ENCODE assay signal across 8 cellular contexts in the genomic region with DNA sequence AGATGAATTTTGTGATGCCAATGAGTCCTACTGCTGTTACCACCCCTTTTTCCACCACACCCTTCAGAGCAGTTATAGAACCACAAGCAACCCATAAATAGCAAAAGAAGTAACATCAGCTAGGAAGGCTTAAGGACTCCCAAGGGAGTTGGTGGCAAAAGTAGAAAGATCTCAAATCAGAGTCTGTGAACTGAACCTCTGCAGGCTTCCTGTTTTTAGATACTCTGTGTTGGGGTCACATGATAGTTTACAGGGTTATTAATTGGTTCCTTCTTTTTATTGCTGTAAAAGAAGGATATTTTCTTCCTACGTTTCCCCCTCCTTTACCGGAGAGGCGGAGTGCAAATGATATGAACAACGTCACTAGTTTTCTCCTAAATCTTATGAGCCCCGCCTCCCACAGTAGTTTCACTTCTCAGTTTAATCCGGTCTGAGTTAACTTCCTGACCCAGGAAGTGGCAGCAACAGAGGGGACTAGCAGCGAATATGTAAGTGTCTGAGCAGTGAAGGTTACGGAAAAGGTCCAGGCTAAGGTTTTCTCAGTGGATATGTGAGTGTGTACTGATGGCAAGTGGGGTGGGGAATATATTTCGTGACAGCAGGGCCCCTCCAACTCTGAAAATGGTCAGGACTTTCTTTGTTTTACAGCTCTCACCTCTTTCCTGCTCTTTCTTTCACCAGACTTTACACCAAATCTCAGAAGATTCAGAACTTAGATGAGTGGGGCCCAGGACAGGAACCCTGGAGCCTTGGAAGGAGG. TPM values are rescaled to one million over a fixed set of nuclear protein-coding genes. Genes with fewer than 3 reads are reported as not detected.
A peak's percentile ranks its signal among the peaks of the same experiment; 100 is the strongest.
DNase-seq lines count a peak whose midpoint lies in the region; ATAC-seq, FAIRE-seq and TF ChIP-seq lines count a peak whose summit lies in the region.

A gene with protein sequence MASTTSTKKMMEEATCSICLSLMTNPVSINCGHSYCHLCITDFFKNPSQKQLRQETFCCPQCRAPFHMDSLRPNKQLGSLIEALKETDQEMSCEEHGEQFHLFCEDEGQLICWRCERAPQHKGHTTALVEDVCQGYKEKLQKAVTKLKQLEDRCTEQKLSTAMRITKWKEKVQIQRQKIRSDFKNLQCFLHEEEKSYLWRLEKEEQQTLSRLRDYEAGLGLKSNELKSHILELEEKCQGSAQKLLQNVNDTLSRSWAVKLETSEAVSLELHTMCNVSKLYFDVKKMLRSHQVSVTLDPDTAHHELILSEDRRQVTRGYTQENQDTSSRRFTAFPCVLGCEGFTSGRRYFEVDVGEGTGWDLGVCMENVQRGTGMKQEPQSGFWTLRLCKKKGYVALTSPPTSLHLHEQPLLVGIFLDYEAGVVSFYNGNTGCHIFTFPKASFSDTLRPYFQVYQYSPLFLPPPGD (plus strand): TSS at position 435 of the 760 bp plus-strand sequence. CDS start 3,721 bp downstream, outside the sequence.

- H3K9me3 ChIP-seq in HUES48 (ENCODE audit: control insufficient read depth, insufficient read depth, low read length) (peaks cover 11% of the 10 kb centered on the region), K562 (replicated peaks; ENCODE audit: control insufficient read depth, insufficient read depth, low read depth, low read length) (peaks cover 14% of the 10 kb centered on the region)

- H3K36me3 Mint-ChIP-seq in T-helper 2 cell treated with Interferon-gamma antibody and Interleukin-4, amounts not matched to agents 5 μg/mL and 100 μg/mL, for 36 hours (ENCODE audit: low read depth) = peaks cover 45% of the 10 kb centered on the region

- peak; percentile 86 for FAIRE-seq in K562 (lab: Jason Lieb, UNC)

- peak within 1 kb of the TSS; percentile 83 for H3K4me2 ChIP-seq in K562 (ENCODE audit: insufficient read depth, low read length)

- TF ChIP-seq EP300 in K562 (IDR thresholded peaks at IDR 0.05; ENCODE audit: low read length) = no peak; the same call in 1 of the 2 replicates

- H3K27me3 ChIP-seq in HUES48 (ENCODE audit: control insufficient read depth, insufficient read depth, low read length) (no peaks in the 10 kb centered on the region), K562 (ENCODE audit: control insufficient read depth in 2 of 2, insufficient read depth in 2 of 2, low read length in 2 of 2) (no peaks in the 10 kb centered on the region)

- TF ChIP-seq POLR2A in K562 (conservative IDR thresholded peaks at IDR 0.05) = peak; percentile 91

- H3K4me3 ChIP-seq in HUES48 (ENCODE audit: low read depth, low read length) (peak within 1 kb of the TSS; percentile 48), K562 (peak within 1 kb of the TSS; percentile 51)

- intact Hi-C loops in K562 (cut with micrococcal nuclease) = no loop called here

- 1% methylated on average over 9 of the region's 9 CpGs for WGBS in K562 (ENCODE audit: insufficient coverage, low coverage, missing lambda C conversion rate)

- H3K4me3 Mint-ChIP-seq in T-helper 2 cell treated with Interferon-gamma antibody and Interleukin-4, amounts not matched to agents 5 μg/mL and 100 μg/mL, for 36 hours = peak within 1 kb of the TSS; percentile 90

- in situ Hi-C loops in K562 (cut with MboI) = no loop called here

- CTCF ChIA-PET in K562 (lab: Yijun Ruan, JAX; ENCODE audit: low intra/inter-chr PET ratio) = interaction anchor here (0.6 kb wide), 1 partner anchor 149 kb away, joined by 3 read pairs; no protein-coding TSS in a partner anchor

- H3K27me3 Mint-ChIP-seq in T-helper 2 cell treated with Interferon-gamma antibody and Interleukin-4, amounts not matched to agents 5 μg/mL and 100 μg/mL, for 36 hours (ENCODE audit: low read depth) = no peaks in the 10 kb centered on the region

- peaks cover 11% of the 10 kb centered on the region for H3K79me2 ChIP-seq in K562 (ENCODE audit: control insufficient read depth, insufficient read depth, low read length)

- peak within 1 kb of the TSS; percentile 48 for H3K27ac ChIP-seq in HUES48 (ENCODE audit: low read depth, low read length)
- peak within 1 kb of the TSS; percentile 86 for H3K27ac ChIP-seq in K562 (ENCODE audit: extremely low read depth, low read depth, low read length)

- H3K9ac ChIP-seq in HUES48 (ENCODE audit: low read depth, low read length) (no peak within 1 kb of the TSS; the same call in 1 of the 2 replicates), K562 (ENCODE audit: insufficient read depth in 1 of 2, low read depth in 2 of 2, low read length in 2 of 2) (peak within 1 kb of the TSS; percentile 78 to 91)

- peak; percentile 51 for DNase-seq in DMS79 treated with DMSO at 0.1 percent for 48 hours (lab: John Stamatoyannopoulos, UW)
- DNase-seq in T-helper 2 cell treated with Interferon-gamma antibody and Interleukin-4, amounts not matched to agents 5 μg/mL and 100 μg/mL, for 36 hours (ENCODE audit: low spot score) = peak; percentile 79
- peak; percentile 68 to 88 (median 77) for DNase-seq in K562 (ENCODE audit: extremely low read depth in 1 of 4, low spot score in 3 of 4)
- peak; percentile 30 for DNase-seq in iPS-NIHi11 (ENCODE audit: low spot score)
- DNase-seq in stimulated activated CD4-positive, alpha-beta T cell treated with anti-CD3 and anti-CD28 coated beads, Interleukin-12 subunit alpha, Interleukin-12 subunit beta, amount 100 ng/mL, for 24 hours (ENCODE audit: low read depth in 2 of 2) = peak; percentile 50 to 51
- DNase-seq in NCI-H128 (lab: John Stamatoyannopoulos, UW; ENCODE audit: unreplicated experiment) = no peak

- ATAC-seq in GM21515 (IDR thresholded peaks at IDR 0.05; ENCODE audit: unreplicated experiment) = peak; percentile 83
- ATAC-seq in K562 = peak; percentile 90

- peak within 1 kb of the TSS; percentile 94 for H3K27ac Mint-ChIP-seq in T-helper 2 cell treated with Interferon-gamma antibody and Interleukin-4, amounts not matched to agents 5 μg/mL and 100 μg/mL, for 36 hours

- H3K36me3 ChIP-seq in HUES48 (ENCODE audit: control insufficient read depth, insufficient read depth, low read length) (peaks cover 7% of the 10 kb centered on the region), K562 (ENCODE audit: control insufficient read depth, insufficient read depth, low read length) (peaks cover 15% of the 10 kb centered on the region; the same call in 2 of the 3 replicates)

- H3K4me1 ChIP-seq in HUES48 (ENCODE audit: control insufficient read depth, insufficient read depth, low read length) (peaks cover 40% of the 10 kb centered on the region), K562 (replicated peaks in 1 of 2; ENCODE audit: control insufficient read depth in 2 of 2, insufficient read depth in 2 of 2, low read length in 2 of 2) (peaks cover 6 to 19% of the 10 kb centered on the region in 2 experiments; a peak in 3 of 5 replicates)

- 0 out of 4 replicates have a peak, but pooled peaks of 1 of the 2 experiments have one; percentile 12 for TF ChIP-seq RAD21 in K562 (CRISPR knock-in tag; conservative IDR thresholded peaks at IDR 0.05 in 1 of 2, IDR thresholded peaks at IDR 0.05 in 1 of 2)

- H2AFZ ChIP-seq in K562 (ENCODE audit: low read depth, low read length) = peak within 1 kb of the TSS; percentile 89

- no peaks in the 10 kb centered on the region for H3K9me1 ChIP-seq in K562 (ENCODE audit: control insufficient read depth, insufficient read depth, low read length)

- no peaks in the 10 kb centered on the region for H4K20me1 ChIP-seq in K562 (replicated peaks; ENCODE audit: control insufficient read depth, insufficient read depth, low read length)

- BruUV-seq in K562 (replicated peaks; lab: Mats Ljungman, UMichigan) = TSS peak; percentile 75

- no peak for TF ChIP-seq CTCF in K562 (IDR thresholded peaks at IDR 0.05 in 2 of 3, conservative IDR thresholded peaks at IDR 0.05 in 1 of 3; ENCODE audit: insufficient read depth in 2 of 3, low read depth in 1 of 3, low read length in 3 of 3)

- H3K9me3 Mint-ChIP-seq in T-helper 2 cell treated with Interferon-gamma antibody and Interleukin-4, amounts not matched to agents 5 μg/mL and 100 μg/mL, for 36 hours = peaks cover 17% of the 10 kb centered on the region

- POLR2A ChIA-PET in K562 (lab: Yijun Ruan, JAX) = interaction anchor here (0.7 to 3.0 kb wide), 8 partner anchors 9 to 501 kb away, joined by 3 to 16 read pairs (median 4); a partner anchor contains a TSS

- peaks cover 60% of the 10 kb centered on the region for H3K4me1 Mint-ChIP-seq in T-helper 2 cell treated with Interferon-gamma antibody and Interleukin-4, amounts not matched to agents 5 μg/mL and 100 μg/mL, for 36 hours (ENCODE audit: low read depth)

TF ChIP-seq in K562, 482 proteins besides CTCF, POLR2A, EP300 and RAD21 (continues in another document):
- no peak for TF ChIP-seq ZNF668 (CRISPR knock-in tag; IDR thresholded peaks at IDR 0.05)
- no peak for TF ChIP-seq SIX5 (IDR thresholded peaks at IDR 0.05; ENCODE audit: borderline replicate concordance in 1 of 2, insufficient read depth in 1 of 2, low read depth in 1 of 2, low read length in 2 of 2)
- no peak for TF ChIP-seq POU5F1 (IDR thresholded peaks at IDR 0.05; ENCODE audit: borderline replicate concordance, low read depth, low read length, partially characterized antibody)
- TF ChIP-seq CREM (IDR thresholded peaks at IDR 0.05; ENCODE audit: low read depth) = peak; percentile 71
- TF ChIP-seq CXXC5 (CRISPR knock-in tag; IDR thresholded peaks at IDR 0.05) = peak; percentile 28; the same call in 1 of the 2 replicates
- TF ChIP-seq SOX6 (IDR thresholded peaks at IDR 0.05) = peak; percentile 33; the same call in 1 of the 2 replicates
- TF ChIP-seq MAFG (tag; conservative IDR thresholded peaks at IDR 0.05) = peak; percentile 85

RNA-seq across cellular contexts. Expression of the gene that starts here (rescaled TPM):
- 7.8 and 13.4 TPM in 2 replicates for total RNA-seq in K562 (2011; cell fraction: chromatin; rRNA removed; ENCODE audit: low replicate concordance)
- total RNA-seq in K562 (2011; cell fraction: nucleolus; rRNA removed) = 4.8 and 5.9 TPM in 2 replicates
- 8.2 and 15.0 TPM in 2 replicates for total RNA-seq in K562 (2011; cell fraction: nucleoplasm; rRNA removed)
- 4.4 and 4.8 TPM in 2 replicates for total RNA-seq in K562 (2014; rRNA removed)
- total RNA-seq in K562 (2014; rRNA removed; fragmentation: Illumina TruSeq; extraction: Trizol) = 6.5 and 7.3 TPM in 2 replicates
- 6.1 and 6.7 TPM in 2 replicates for total RNA-seq in K562 (2015; rRNA removed; fragmentation: Illumina TruSeq; extraction: Trizol)
- 5.3 and 6.3 TPM in 2 replicates for total RNA-seq in K562 (2021)
- polyA plus RNA-seq in K562 (2011; rRNA removed) = 4.8 and 6.7 TPM in 2 replicates
- polyA plus RNA-seq in K562 (2011; cell fraction: cytosol; rRNA removed) = 2.0 and 2.8 TPM in 2 replicates
- polyA plus RNA-seq in K562 (2011; cell fraction: nucleus; rRNA removed) = 6.6 and 8.0 TPM in 2 replicates
- 3.9 and 8.4 TPM in 2 replicates for polyA plus RNA-seq in K562 (2012)
- polyA plus RNA-seq in K562 (2014; fragmentation: Illumina TruSeq; extraction: Trizol) = 5.9 and 6.6 TPM in 2 replicates
- 1 to 10 TPM; 1.7 to 2.3 TPM for polyA plus RNA-seq in K562 (2014; fragmentation: Nextera tagmentation; extraction: Ambion mirVana)
- polyA plus RNA-seq in K562 (2014; rRNA removed) = 5.2 and 5.7 TPM in 2 replicates
- polyA minus RNA-seq in K562 (2011; rRNA and poly(A)+ RNA removed) = 7.4 and 7.6 TPM in 2 replicates
- 2.9 and 3.2 TPM in 2 replicates for polyA minus RNA-seq in K562 (2011; cell fraction: cytosol; rRNA and poly(A)+ RNA removed)
- polyA minus RNA-seq in K562 (2011; cell fraction: nucleus; rRNA and poly(A)+ RNA removed) = 5.3 and 6.3 TPM in 2 replicates
